ENCODE assay signal across 8 cellular contexts in genomic region chr12:22687677-22688076, GRCh38.
A peak's percentile ranks its signal among the peaks of the same experiment; 100 is the strongest.
DNase-seq lines count a peak whose midpoint lies in the region; ATAC-seq and TF ChIP-seq lines count a peak whose summit lies in the region.

No MANE protein-coding gene starts in this region.

- no peak for DNase-seq in CD8-positive, alpha-beta T cell
- peak; percentile 87 for DNase-seq in astrocyte of the spinal cord (ENCODE audit: low read depth, low spot score)
- DNase-seq in retinal pigment epithelial cell (ENCODE audit: low read depth) = peak; percentile 51
- DNase-seq in stimulated activated naive CD4-positive, alpha-beta T cell (lab: John Stamatoyannopoulos, UW) = no peak
- no peak for DNase-seq in inferior parietal cortex (ENCODE audit: extremely low spot score)
- DNase-seq in activated CD4-positive, alpha-beta T cell treated with anti-CD3 and anti-CD28 coated beads, Interleukin-2, amount 50 U/mL, for 48 hours = no peak

- ATAC-seq in CD8-positive, alpha-beta T cell = peak; percentile 11
- peak; percentile 78 for ATAC-seq in GM21360 (IDR thresholded peaks at IDR 0.05; ENCODE audit: unreplicated experiment)
- ATAC-seq in HG03521 (IDR thresholded peaks at IDR 0.05; ENCODE audit: unreplicated experiment) = peak; percentile 68

- no peak for TF ChIP-seq CTCF in CD8-positive, alpha-beta T cell (IDR thresholded peaks at IDR 0.05)
- TF ChIP-seq CTCF in astrocyte of the spinal cord (IDR thresholded peaks at IDR 0.05; ENCODE audit: low read depth, low read length) (no peak), retinal pigment epithelial cell (conservative IDR thresholded peaks at IDR 0.05; ENCODE audit: low read depth, low read length) (no peak)

- no peaks in the 10 kb centered on the region for H3K27me3 ChIP-seq in CD8-positive, alpha-beta T cell (ENCODE audit: insufficient read depth, low read length)

- no peaks in the 10 kb centered on the region for H3K9me3 ChIP-seq in CD8-positive, alpha-beta T cell (ENCODE audit: low read length)

- H3K4me1 ChIP-seq in CD8-positive, alpha-beta T cell (ENCODE audit: insufficient read depth, low read length) = peaks cover 11% of the 10 kb centered on the region

- H3K4me3 Mint-ChIP-seq in CD8-positive, alpha-beta T cell = no peak overlapping the region

- no peaks in the 10 kb centered on the region for H3K27me3 Mint-ChIP-seq in CD8-positive, alpha-beta T cell (ENCODE audit: low read depth)

- intact Hi-C loops in CD8-positive, alpha-beta T cell (cut with DNase I, micrococcal nuclease) = no loop called here

- in situ Hi-C loops in astrocyte of the spinal cord (cut with HindIII; ENCODE audit: low sequenced_read_pairs) = no loop called here

- H3K36me3 ChIP-seq in CD8-positive, alpha-beta T cell (ENCODE audit: insufficient read depth, low read length) = no peaks in the 10 kb centered on the region

- H3K4me1 Mint-ChIP-seq in CD8-positive, alpha-beta T cell (ENCODE audit: low read depth) = peaks cover 27% of the 10 kb centered on the region

- POLR2A ChIA-PET in CD8-positive, alpha-beta T cell (lab: Charles Lee) = no interaction called here

- no peaks in the 10 kb centered on the region for H3K9me3 Mint-ChIP-seq in CD8-positive, alpha-beta T cell

- no peak overlapping the region for H3K27ac ChIP-seq in CD8-positive, alpha-beta T cell (ENCODE audit: low read depth, low read length)

- CTCF ChIA-PET in CD8-positive, alpha-beta T cell (lab: Charles Lee) = no interaction called here

- peaks cover 20% of the 10 kb centered on the region for H3K36me3 Mint-ChIP-seq in CD8-positive, alpha-beta T cell

- H3K4me3 ChIP-seq in CD8-positive, alpha-beta T cell (ENCODE audit: low read depth, low read length) = no peak overlapping the region
- no peak overlapping the region for H3K4me3 ChIP-seq in astrocyte of the spinal cord (ENCODE audit: low read depth, low read length)
- no peak overlapping the region for H3K4me3 ChIP-seq in retinal pigment epithelial cell (ENCODE audit: low read length)

- H3K27ac Mint-ChIP-seq in CD8-positive, alpha-beta T cell = no peak overlapping the region

Comparison
In these comparisons a context has a peak if more than half of its experiments do, and no peak if none do; other contexts are left out.
1. ATAC-seq: peak in every context shown above with its lines; median percentile 78 in GM21360; 68 in HG03521; 11 in CD8-positive, alpha-beta T cell.
2. DNase-seq: peak in astrocyte of the spinal cord (single experiment) and retinal pigment epithelial cell (single experiment); none in CD8-positive, alpha-beta T cell (0 of 7), stimulated activated naive CD4-positive, alpha-beta T cell (0 of 6), inferior parietal cortex (single experiment) and activated CD4-positive, alpha-beta T cell treated with anti-CD3 and anti-CD28 coated beads, Interleukin-2, amount 50 U/mL, for 48 hours (0 of 2).